8 cellular contexts compared by ENCODE assay signal in genomic region chr20:64187213-64187612, GRCh38. TPM values are rescaled to one million over a fixed set of nuclear protein-coding genes. Genes with fewer than 3 reads are reported as not detected.
"Had no signal": no experiment of that assay in that cellular context is flagged by ENCODE, and none has a peak within 500 bp of the region (broad histone marks: within the 10 kb centered on the region; RNA-seq: fewer than 3 reads in every experiment).

No MANE protein-coding gene starts in this region.

RNA-seq across cellular contexts. Expression of gene MYT1, which starts 23.0 kb away (rescaled TPM):
- total RNA-seq: naive thymus-derived CD4-positive, alpha-beta T cell; natural killer cell; omental fat pad; osteocyte; posterior vena cava; pulmonary artery endothelial cell; sciatic nerve had no signal
- polyA plus RNA-seq: naive thymus-derived CD4-positive, alpha-beta T cell; smooth muscle cell had no signal
